8 cellular contexts compared by ENCODE assay signal in the genomic region with DNA sequence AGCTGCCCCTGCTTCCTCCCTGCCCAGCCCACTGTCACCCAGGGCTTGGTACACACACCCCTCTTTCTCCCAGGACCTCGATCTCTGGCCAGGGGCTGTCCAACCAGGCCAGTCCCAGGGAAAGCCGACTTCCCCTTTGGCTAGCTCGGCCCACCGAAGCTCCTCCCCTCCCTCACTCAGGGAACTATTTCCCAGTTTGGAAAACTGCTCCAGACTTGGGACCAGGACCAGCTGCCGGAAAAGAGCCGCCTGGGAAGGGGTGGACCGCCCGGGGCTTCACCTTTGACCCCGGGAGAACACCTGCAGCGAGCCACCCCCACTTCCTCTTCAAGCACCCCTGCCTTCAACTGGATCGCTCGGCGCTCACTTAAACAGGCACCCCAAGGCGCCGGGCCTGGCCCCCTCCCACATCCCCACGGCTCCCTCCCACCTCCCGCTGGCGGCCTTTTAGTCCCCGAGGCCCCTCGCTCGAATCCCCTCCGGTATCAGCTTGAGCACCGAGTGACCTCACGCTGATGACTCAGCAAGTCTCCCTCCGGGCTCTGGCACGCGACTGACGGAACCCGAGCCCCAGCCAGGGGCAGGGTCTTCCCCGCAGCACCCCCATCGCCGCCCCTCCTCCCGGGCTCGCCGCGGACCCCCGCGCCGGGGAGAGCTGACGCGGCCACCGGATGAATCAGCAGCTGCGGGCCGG. TPM values are rescaled to one million over a fixed set of nuclear protein-coding genes. Genes with fewer than 3 reads are reported as not detected.
A peak's percentile ranks its signal among the peaks of the same experiment; 100 is the strongest.
DNase-seq lines count a peak whose midpoint lies in the region; ATAC-seq lines count a peak whose summit lies in the region.

No MANE protein-coding gene starts in this region.

- DNase-seq in AG08396 (ENCODE audit: low spot score) (peak; percentile 89), T follicular helper cell (ENCODE audit: low read depth) (peak; percentile 31), left ventricle myocardium superior (peak; percentile 81), renal cortical epithelial cell (ENCODE audit: low read depth) (peak; percentile 70), NCI-H446 treated with DMSO at 0.1 percent for 48 hours (lab: John Stamatoyannopoulos, UW) (no peak)

- ATAC-seq in GM19023 (IDR thresholded peaks at IDR 0.05; ENCODE audit: unreplicated experiment) (peak; percentile 32), left ventricle myocardium superior (peak; percentile 58)

- peaks cover 44% of the 10 kb centered on the region for H3K4me1 ChIP-seq in HUES6 (ENCODE audit: control insufficient read depth, insufficient read depth, low read length)

- peak overlapping the region; percentile 75 for H3K9ac ChIP-seq in HUES6 (ENCODE audit: low read length)

- peaks cover 11% of the 10 kb centered on the region for H3K36me3 ChIP-seq in HUES6 (ENCODE audit: control insufficient read depth, insufficient read depth, low read length)

- H3K9me3 ChIP-seq in HUES6 (ENCODE audit: control insufficient read depth, insufficient read depth, low read depth, low read length), result no peaks in the 10 kb centered on the region

- intact Hi-C loops in left ventricle myocardium superior (cut with micrococcal nuclease), result no loop called here

- H3K27ac ChIP-seq in HUES6 (ENCODE audit: low read depth, low read length) (peak overlapping the region; percentile 88), angular gyrus (ENCODE audit: low read depth, low read length) (peak overlapping the region; percentile 84)

- H3K4me3 ChIP-seq in HUES6 (ENCODE audit: low read depth, low read length), result peak overlapping the region; percentile 68

- peaks cover 10% of the 10 kb centered on the region for H3K27me3 ChIP-seq in HUES6 (ENCODE audit: control insufficient read depth, insufficient read depth, low read length)

RNA-seq across cellular contexts. Expression of a gene that starts 0.9 kb away (rescaled TPM):
- 27.5 TPM for total RNA-seq in left ventricle myocardium superior
- 11.3 and 14.4 TPM in 2 replicates for total RNA-seq in renal cortical epithelial cell

RNA-seq across cellular contexts. Expression of a gene that starts 8.6 kb away (rescaled TPM):
- 6.3 TPM for total RNA-seq in left ventricle myocardium superior
- 17.9 and 20.4 TPM in 2 replicates for total RNA-seq in renal cortical epithelial cell

RNA-seq across cellular contexts. Expression of a gene that starts 10.5 kb away (rescaled TPM):
- 4.0 TPM for total RNA-seq in left ventricle myocardium superior
- total RNA-seq in renal cortical epithelial cell, result 69.3 and 122 TPM in 2 replicates

RNA-seq across cellular contexts. Expression of a gene that starts 15.4 kb away (rescaled TPM):
- total RNA-seq in left ventricle myocardium superior (28.4 TPM), renal cortical epithelial cell (18.6 and 47.2 TPM in 2 replicates)

RNA-seq across cellular contexts. Expression of a gene that starts 20.4 kb away (rescaled TPM):
- total RNA-seq in left ventricle myocardium superior (4.0 TPM), renal cortical epithelial cell (not detected in 2 replicates)

Comparison
In these comparisons a context has a peak if more than half of its experiments do, and no peak if none do; other contexts are left out.
1. RNA of a gene that starts 10.5 kb away (total RNA-seq): 69.3 to 122 TPM in renal cortical epithelial cell; 4.0 TPM in left ventricle myocardium superior (single experiment); every median in the first group is over 10 times any median in the second.